In the genomic region with DNA sequence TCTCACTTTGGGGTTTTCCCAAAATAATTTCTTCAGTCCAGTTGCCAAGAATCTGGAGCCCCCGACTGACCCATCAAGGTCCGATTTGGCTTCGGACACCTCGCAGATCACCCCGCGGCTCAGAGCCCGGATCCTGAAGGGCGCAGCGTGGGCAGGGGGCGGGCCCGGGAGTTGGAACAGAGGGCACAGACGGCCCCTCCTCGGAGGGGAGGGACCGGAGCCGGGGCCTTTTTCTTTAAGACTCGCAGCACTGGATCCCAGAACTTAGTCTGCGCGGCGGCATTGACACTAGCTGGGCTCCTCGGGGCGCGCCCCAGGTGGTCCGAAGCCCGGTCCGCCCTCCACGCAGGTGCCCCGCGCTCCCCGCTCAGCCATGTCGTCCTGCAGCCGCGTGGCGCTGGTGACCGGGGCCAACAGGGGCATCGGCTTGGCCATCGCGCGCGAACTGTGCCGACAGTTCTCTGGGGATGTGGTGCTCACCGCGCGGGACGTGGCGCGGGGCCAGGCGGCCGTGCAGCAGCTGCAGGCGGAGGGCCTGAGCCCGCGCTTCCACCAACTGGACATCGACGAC, we compare ENCODE assay signal across 9 cellular contexts. TPM values are rescaled to one million over a fixed set of nuclear protein-coding genes. Genes with fewer than 3 reads are reported as not detected.
A peak's percentile ranks its signal among the peaks of the same experiment; 100 is the strongest.
DNase-seq lines count a peak whose midpoint lies in the region; ATAC-seq, FAIRE-seq and TF ChIP-seq lines count a peak whose summit lies in the region.
"Had no signal": no experiment of that assay in that cellular context is flagged by ENCODE, and none has a peak within 500 bp of the region (broad histone marks: within the 10 kb centered on the region; RNA-seq: fewer than 3 reads in every experiment).

CBR3 (plus strand) TSS at position 260 of the 571 bp plus-strand sequence; CDS start at position 374, 114 bp downstream.

- no peak within 1 kb of the TSS for H2AK5ac ChIP-seq in H9 (ENCODE audit: insufficient read length, low read length)

- 0 out of 5 replicates have a peak, but pooled peaks cover 0 to 3% of the 10 kb centered on the region in 2 experiments for H3K9me3 Mint-ChIP-seq in H9
- H3K9me3 Mint-ChIP-seq in T-helper 2 cell treated with Interferon-gamma antibody and Interleukin-4, amounts not matched to agents 5 μg/mL and 100 μg/mL, for 36 hours = no peaks in the 10 kb centered on the region
- H3K9me3 Mint-ChIP-seq in immature natural killer cell = no peaks in the 10 kb centered on the region

- H3K4ac ChIP-seq in H9 (ENCODE audit: low read depth, low read length) = no peak within 1 kb of the TSS

- FAIRE-seq in A549 (lab: Jason Lieb, UNC) = no peak
- FAIRE-seq in small intestine (lab: Jason Lieb, UNC) = no peak
- FAIRE-seq: GM18507 had no signal

- WGBS in A549 (ENCODE audit: missing lambda C conversion rate) = 0% methylated on average over 4 of the region's 53 CpGs
- no CpG with 5 or more reads among the region's 53 CpGs for WGBS in H9 (ENCODE audit: extremely low coverage, insufficient read length, low lambda C conversion rate)
- 0% methylated on average over 40 to 53 of the region's 53 CpGs for WGBS in small intestine, 3 donors

- no peak within 1 kb of the TSS for H3K18ac ChIP-seq in H9 (ENCODE audit: insufficient read length, low read depth, low read length)

- no peak within 1 kb of the TSS for H2AFZ ChIP-seq in H9 (ENCODE audit: low read length)

- no peak within 1 kb of the TSS for H4K8ac ChIP-seq in H9 (replicated peaks; ENCODE audit: insufficient read length, low read depth, low read length)

- H3K9me3 ChIP-seq in A549 = no peaks in the 10 kb centered on the region
- H3K9me3 ChIP-seq in H9 (ENCODE audit: control insufficient read depth, low read depth, low read length) = no peaks in the 10 kb centered on the region
- no peaks in the 10 kb centered on the region for H3K9me3 ChIP-seq in small intestine (ENCODE audit: control insufficient read depth, low read depth)

- H3K14ac ChIP-seq in H9 (ENCODE audit: insufficient read depth, low read length) = no peak within 1 kb of the TSS; the same call in 1 of the 2 replicates

- H3K4me3 Mint-ChIP-seq in H9 (peak within 1 kb of the TSS; percentile 65 to 83), immature natural killer cell (peak within 1 kb of the TSS; percentile 88 to 93 (median 91))
- peak within 1 kb of the TSS; percentile 94 for H3K4me3 Mint-ChIP-seq in T-helper 2 cell treated with Interferon-gamma antibody and Interleukin-4, amounts not matched to agents 5 μg/mL and 100 μg/mL, for 36 hours

- no peak within 1 kb of the TSS for H3K56ac ChIP-seq in H9 (ENCODE audit: insufficient read length, low read depth, low read length)

- H4K91ac ChIP-seq in H9 (ENCODE audit: insufficient read length, low read depth, low read length) = no peak within 1 kb of the TSS

- H3K23me2 ChIP-seq in H9 (ENCODE audit: insufficient read length, low read depth, low read length, poor library complexity, severe bottlenecking) = peaks cover 19% of the 10 kb centered on the region

- H2BK5ac ChIP-seq in H9 (ENCODE audit: insufficient read length, low read length) = no peak within 1 kb of the TSS

- TF ChIP-seq EP300 in A549 (IDR thresholded peaks at IDR 0.05) = no peak

- H3K9ac ChIP-seq in H9 (ENCODE audit: extremely low read depth, insufficient read length, low read length) = no peak within 1 kb of the TSS

- H3K36me3 ChIP-seq in small intestine (ENCODE audit: control insufficient read depth in 2 of 2, insufficient read depth in 2 of 2, low read length in 2 of 2) = no peaks in the 10 kb centered on the region

- H2BK120ac ChIP-seq in H9 (ENCODE audit: low read depth, low read length, poor library complexity, severe bottlenecking) = no peak within 1 kb of the TSS

- ATAC-seq in A549 = peak; percentile 41 to 74
- ATAC-seq in GM19328 (IDR thresholded peaks at IDR 0.05; ENCODE audit: unreplicated experiment) = no peak

- H3K27me3 ChIP-seq in H9 (ENCODE audit: insufficient read depth, low read length) (peaks cover 5% of the 10 kb centered on the region; the same call in 1 of the 2 replicates), small intestine (ENCODE audit: control insufficient read depth in 2 of 2, insufficient read depth in 2 of 2, low read length in 2 of 2) (peaks cover 0 to 2% of the 10 kb centered on the region in 2 donors)

- peak; percentile 68 for TF ChIP-seq POLR2A in A549 (IDR thresholded peaks at IDR 0.05; ENCODE audit: low read length)

- H3K27ac Mint-ChIP-seq in H9 (no peak within 1 kb of the TSS; a peak in 1 of 7 replicates), immature natural killer cell (peak within 1 kb of the TSS in 4 of 6 donors; percentile 33 to 80 (median 60))
- peak within 1 kb of the TSS; percentile 95 for H3K27ac Mint-ChIP-seq in T-helper 2 cell treated with Interferon-gamma antibody and Interleukin-4, amounts not matched to agents 5 μg/mL and 100 μg/mL, for 36 hours

- H2BK20ac ChIP-seq in H9 (ENCODE audit: low read depth, low read length, poor library complexity, severe bottlenecking) = no peak within 1 kb of the TSS

- in situ Hi-C loops in T47D (cut with HindIII; ENCODE audit: low pct_unique_long_range_greater_than_20kb, low sequenced_read_pairs) = no loop called here

- no peak within 1 kb of the TSS for H4K5ac ChIP-seq in H9 (ENCODE audit: insufficient read length, low read depth, low read length)

- H3K4me1 Mint-ChIP-seq in H9 (peaks cover 26 to 31% of the 10 kb centered on the region in 2 experiments), immature natural killer cell (peaks cover 20 to 23% of the 10 kb centered on the region in 2 donors)
- H3K4me1 Mint-ChIP-seq in T-helper 2 cell treated with Interferon-gamma antibody and Interleukin-4, amounts not matched to agents 5 μg/mL and 100 μg/mL, for 36 hours (ENCODE audit: low read depth) = peaks cover 30% of the 10 kb centered on the region

- TF ChIP-seq RAD21 in A549 (conservative IDR thresholded peaks at IDR 0.05 in 1 of 2, IDR thresholded peaks at IDR 0.05 in 1 of 2) = no peak

- POLR2A ChIA-PET in A549 (lab: Yijun Ruan, JAX) = interaction anchor here (1.3 kb wide), 1 partner anchor 185 kb away, joined by 5 read pairs; the partner anchor contains the start of gene MORC3

- no peak within 1 kb of the TSS for H2BK12ac ChIP-seq in H9 (ENCODE audit: insufficient read length, low read depth, low read length)

- H2BK15ac ChIP-seq in H9 (ENCODE audit: low read depth, low read length) = no peak within 1 kb of the TSS

- H4K20me1 ChIP-seq in H9 (ENCODE audit: control insufficient read depth, insufficient read depth, insufficient read length) = no peaks in the 10 kb centered on the region

- no peak within 1 kb of the TSS for H3K23ac ChIP-seq in H9 (ENCODE audit: insufficient read length, low read depth, low read length)

- TF ChIP-seq CTCF in A549 (IDR thresholded peaks at IDR 0.05) = no peak
- TF ChIP-seq CTCF in H9 (conservative IDR thresholded peaks at IDR 0.05) = no peak

- H3K27ac ChIP-seq in A549 (peak within 1 kb of the TSS; percentile 59 to 85), H9 (ENCODE audit: insufficient read length, low read depth, low read length) (no peak within 1 kb of the TSS), small intestine (ENCODE audit: low read depth in 1 of 2, low read length in 1 of 2) (peak within 1 kb of the TSS; percentile 60 to 81)

- H3T11ph ChIP-seq in H9 (ENCODE audit: low read length) = no peak within 1 kb of the TSS

- no peaks in the 10 kb centered on the region for H3K79me2 ChIP-seq in H9 (ENCODE audit: insufficient read depth, low read length)

- peaks cover 67% of the 10 kb centered on the region for H3K27me3 Mint-ChIP-seq in H9 (ENCODE audit: low read depth)
- no peaks in the 10 kb centered on the region for H3K27me3 Mint-ChIP-seq in T-helper 2 cell treated with Interferon-gamma antibody and Interleukin-4, amounts not matched to agents 5 μg/mL and 100 μg/mL, for 36 hours (ENCODE audit: low read depth)
- H3K27me3 Mint-ChIP-seq in immature natural killer cell (ENCODE audit: low read depth in 3 of 3) = peaks cover 0 to 5% (median 0%) of the 10 kb centered on the region in 3 donors

- no peaks in the 10 kb centered on the region; a peak in 1 of 7 replicates for H3K36me3 Mint-ChIP-seq in H9 (ENCODE audit: insufficient read depth in 1 of 3, low read depth in 3 of 3)
- H3K36me3 Mint-ChIP-seq in T-helper 2 cell treated with Interferon-gamma antibody and Interleukin-4, amounts not matched to agents 5 μg/mL and 100 μg/mL, for 36 hours (ENCODE audit: low read depth) = peaks cover 20% of the 10 kb centered on the region
- H3K36me3 Mint-ChIP-seq in immature natural killer cell = peaks cover 0 to 3% (median 0%) of the 10 kb centered on the region in 3 donors

- H3K4me1 ChIP-seq in A549 = peaks cover 12% of the 10 kb centered on the region; the same call in 2 of the 3 replicates
- H3K4me1 ChIP-seq in H9 (ENCODE audit: insufficient read depth, low read length) = peaks cover 2% of the 10 kb centered on the region; the same call in 1 of the 2 replicates
- peaks cover 0 to 6% of the 10 kb centered on the region in 2 donors for H3K4me1 ChIP-seq in small intestine (ENCODE audit: control insufficient read depth in 2 of 2, insufficient read depth in 1 of 2, low read depth in 1 of 2, low read length in 1 of 2)

- DNase-seq in A549 (ENCODE audit: low read depth in 1 of 2, low spot score in 1 of 2) (peak; percentile 45 to 55), H9 (no peak), T47D (ENCODE audit: low read depth in 1 of 2, low spot score in 1 of 2) (peak; percentile 72 to 74), immature natural killer cell (peak; percentile 23 to 32 (median 28)), small intestine (peak; percentile 21), GM19240 (ENCODE audit: insufficient read length, low spot score) (no peak)
- DNase-seq in T-helper 2 cell treated with Interferon-gamma antibody and Interleukin-4, amounts not matched to agents 5 μg/mL and 100 μg/mL, for 36 hours (ENCODE audit: low spot score) = peak; percentile 76

- H3K79me1 ChIP-seq in H9 (ENCODE audit: insufficient read depth, low read depth, low read length, poor library complexity, severe bottlenecking) = no peaks in the 10 kb centered on the region

- H3K4me2 ChIP-seq in A549 (peak within 1 kb of the TSS; percentile 92), H9 (ENCODE audit: insufficient read depth, insufficient read length, low read length) (peak within 1 kb of the TSS; percentile 86)

- CTCF ChIA-PET in A549 (lab: Yijun Ruan, JAX) = interaction anchor here (0.6 to 10.0 kb wide), 2 partner anchors 75 to 262 kb away, joined by 4 to 75 read pairs; no protein-coding TSS in a partner anchor

- H3K4me3 ChIP-seq in A549 (peak within 1 kb of the TSS; percentile 63), small intestine (ENCODE audit: low read depth in 1 of 2, low read length in 2 of 2) (peak within 1 kb of the TSS; percentile 46 to 61)

TF ChIP-seq in A549, 52 proteins besides CTCF, POLR2A, EP300 and RAD21 (continues in another document):
- no peak for TF ChIP-seq NR3C1 (IDR thresholded peaks at IDR 0.05)
- no peak for TF ChIP-seq HDAC2 (IDR thresholded peaks at IDR 0.05)

RNA-seq across cellular contexts. Expression of gene CBR3, which starts in this region (rescaled TPM):
- polyA plus RNA-seq in A549 (2011; rRNA removed) (5.2 and 6.1 TPM in 2 replicates), A549 (2017; fragmentation: RNase III; extraction: RNeasy Plus Mini Kit Qiagen cat#74134 plus additional on column Dnase treatment) (5.9 to 6.5 TPM (median 6.5 TPM) in 3 replicates), immature natural killer cell (1 to 10 TPM; 1.1 to 5.1 (median 1.5) TPM), small intestine (1 to 10 TPM in 1 of 3 donors, under 1 TPM in 2; 0.54 to 9.0 (median 0.67) TPM)
- polyA plus RNA-seq in A549 (2012; cell fraction: cytosol; rRNA removed) = 9.9 and 11.2 TPM in 2 replicates
- polyA plus RNA-seq in A549 (2012; cell fraction: nucleus; rRNA removed) = 5.9 and 7.9 TPM in 2 replicates
- 0.97 and 1.7 TPM in 2 replicates for polyA minus RNA-seq in A549 (2011; rRNA and poly(A)+ RNA removed)
- 1.9 and 2.4 TPM in 2 replicates for total RNA-seq in H9 (2021)

Comparison
In these comparisons a context has a peak if more than half of its experiments do, and no peak if none do; other contexts are left out.
1. DNase-seq: peak in A549 (2 of 2), T-helper 2 cell treated with Interferon-gamma antibody and Interleukin-4, amounts not matched to agents 5 μg/mL and 100 μg/mL, for 36 hours (single experiment), T47D (2 of 2), immature natural killer cell (3 of 3) and small intestine (single experiment); none in H9 (single experiment) and GM19240 (single experiment).
2. H3K27ac Mint-ChIP-seq: peak in T-helper 2 cell treated with Interferon-gamma antibody and Interleukin-4, amounts not matched to agents 5 μg/mL and 100 μg/mL, for 36 hours (single experiment) and immature natural killer cell (4 of 6); none in H9 (0 of 3).
3. Peak in every context shown above with its lines, with median percentiles within 50 percentile points of each other: H3K4me3 Mint-ChIP-seq.